8 cellular contexts compared by ENCODE assay signal in genomic region chr10:18650618-18651017, GRCh38. TPM values are rescaled to one million over a fixed set of nuclear protein-coding genes. Genes with fewer than 3 reads are reported as not detected.
A peak's percentile ranks its signal among the peaks of the same experiment; 100 is the strongest.
DNase-seq lines count a peak whose midpoint lies in the region; ATAC-seq and TF ChIP-seq lines count a peak whose summit lies in the region.

No MANE protein-coding gene starts in this region.

- TF ChIP-seq RAD21 in liver (IDR thresholded peaks at IDR 0.05): no peak

- peaks cover 21% of the 10 kb centered on the region for H3K36me3 Mint-ChIP-seq in activated naive CD4-positive, alpha-beta T cell treated with anti-CD3 and anti-CD28 coated beads, Interleukin-2, amount 10 ng/mL, durations not matched to agents 7 days and 5 days

- peak overlapping the region; percentile 95 for H3K4me3 Mint-ChIP-seq in activated naive CD4-positive, alpha-beta T cell treated with anti-CD3 and anti-CD28 coated beads, Interleukin-2, amount 10 ng/mL, durations not matched to agents 7 days and 5 days

- no peaks in the 10 kb centered on the region for H3K27me3 ChIP-seq in adipocyte (replicated peaks; ENCODE audit: control insufficient read depth, insufficient read depth, low read length)
- no peaks in the 10 kb centered on the region for H3K27me3 ChIP-seq in liver (ENCODE audit: control insufficient read depth in 4 of 4, insufficient read depth in 4 of 4, low read length in 3 of 4)
- no peaks in the 10 kb centered on the region for H3K27me3 ChIP-seq in upper lobe of right lung

- under 1% methylated on average over 4 of the region's 4 CpGs for WGBS in liver

- H3K9me3 ChIP-seq in adipocyte (ENCODE audit: control insufficient read depth, low read length) (no peaks in the 10 kb centered on the region), liver (ENCODE audit: control insufficient read depth in 4 of 4, low read length in 3 of 4) (no peaks in the 10 kb centered on the region), upper lobe of right lung (no peaks in the 10 kb centered on the region)

- peak overlapping the region; percentile 97 for H3K27ac Mint-ChIP-seq in activated naive CD4-positive, alpha-beta T cell treated with anti-CD3 and anti-CD28 coated beads, Interleukin-2, amount 10 ng/mL, durations not matched to agents 7 days and 5 days

- no peaks in the 10 kb centered on the region for H3K27me3 Mint-ChIP-seq in activated naive CD4-positive, alpha-beta T cell treated with anti-CD3 and anti-CD28 coated beads, Interleukin-2, amount 10 ng/mL, durations not matched to agents 7 days and 5 days

- H3K27ac ChIP-seq in liver (ENCODE audit: low read depth in 1 of 2, low read length in 2 of 2): peak overlapping the region; percentile 90 to 96
- H3K27ac ChIP-seq in upper lobe of right lung: peak overlapping the region; percentile 87

- peak overlapping the region; percentile 99 for H3K4me3 ChIP-seq in adipocyte (ENCODE audit: low read length)
- peak overlapping the region; percentile 65 to 100 (median 99) for H3K4me3 ChIP-seq in liver (ENCODE audit: low read depth in 1 of 3, low read length in 3 of 3)
- peak overlapping the region; percentile 80 for H3K4me3 ChIP-seq in upper lobe of right lung

- H3K4me1 ChIP-seq in adipocyte (ENCODE audit: control insufficient read depth, insufficient read depth, low read length): peaks cover 18% of the 10 kb centered on the region
- H3K4me1 ChIP-seq in liver (ENCODE audit: control insufficient read depth in 4 of 4, insufficient read depth in 4 of 4, low read length in 3 of 4): peaks cover 0 to 24% (median 5%) of the 10 kb centered on the region in 4 donors
- peaks cover 13% of the 10 kb centered on the region for H3K4me1 ChIP-seq in upper lobe of right lung

- peak; percentile 22 for DNase-seq in activated naive CD4-positive, alpha-beta T cell treated with anti-CD3 and anti-CD28 coated beads, Interleukin-2, amount 10 ng/mL, durations not matched to agents 7 days and 5 days
- DNase-seq in activated naive CD4-positive, alpha-beta T cell treated with Interleukin-2 at 50 U/mL for 16 hours: no peak
- no peak for DNase-seq in adipocyte (ENCODE audit: low read depth)
- DNase-seq in upper lobe of right lung: no peak
- no peak for DNase-seq in DMS79 (lab: John Stamatoyannopoulos, UW)
- DNase-seq in stimulated activated CD4-positive, alpha-beta T cell treated with anti-CD3 and anti-CD28 coated beads, Interleukin-15, amount 100 ng/mL, for 24 hours: no peak
- no peak for DNase-seq in stimulated activated CD8-positive, alpha-beta memory T cell treated with anti-CD3 and anti-CD28 coated beads, Interleukin-4, amount 100 ng/mL, for 48 hours

- TF ChIP-seq CTCF in liver (IDR thresholded peaks at IDR 0.05; ENCODE audit: low read depth, low read length, missing input control): no peak
- TF ChIP-seq CTCF in upper lobe of right lung (IDR thresholded peaks at IDR 0.05): no peak

- CTCF ChIA-PET in activated naive CD4-positive, alpha-beta T cell treated with anti-CD3 and anti-CD28 coated beads, Interleukin-2, amount 10 ng/mL, durations not matched to agents 7 days and 5 days (lab: Charles Lee): no interaction called here

- peak overlapping the region; percentile 93 for H3K9ac ChIP-seq in adipocyte (ENCODE audit: low read length)
- peak overlapping the region; percentile 98 to 100 for H3K9ac ChIP-seq in liver (ENCODE audit: low read depth in 1 of 2, low read length in 2 of 2)

- H3K36me3 ChIP-seq in adipocyte (ENCODE audit: control insufficient read depth, insufficient read depth, low read length, severe bottlenecking) (peaks cover 5% of the 10 kb centered on the region), liver (ENCODE audit: control insufficient read depth in 4 of 4, insufficient read depth in 3 of 4, low read depth in 1 of 4, low read length in 3 of 4) (peaks cover 2 to 17% (median 8%) of the 10 kb centered on the region in 4 donors), upper lobe of right lung (peaks cover 5% of the 10 kb centered on the region)

- H3K4me1 Mint-ChIP-seq in activated naive CD4-positive, alpha-beta T cell treated with anti-CD3 and anti-CD28 coated beads, Interleukin-2, amount 10 ng/mL, durations not matched to agents 7 days and 5 days: peaks cover 47% of the 10 kb centered on the region

- intact Hi-C loops in upper lobe of right lung (cut with DNase I): no loop called here

- no peak for ATAC-seq in upper lobe of right lung

- H3K9me3 Mint-ChIP-seq in activated naive CD4-positive, alpha-beta T cell treated with anti-CD3 and anti-CD28 coated beads, Interleukin-2, amount 10 ng/mL, durations not matched to agents 7 days and 5 days: no peaks in the 10 kb centered on the region

TF ChIP-seq in liver, 16 proteins besides CTCF, POLR2A, EP300 and RAD21:
- TF ChIP-seq HNF4G (IDR thresholded peaks at IDR 0.05) (no peak), HNF4A (conservative IDR thresholded peaks at IDR 0.05) (peak; percentile 1 to 18), TAF1 (conservative IDR thresholded peaks at IDR 0.05) (no peak)

RNA-seq across cellular contexts. Expression of gene NSUN6, which starts 0.8 kb away (rescaled TPM):
- total RNA-seq in liver (10 to 100 TPM; 17.1 to 47.6 TPM), upper lobe of right lung (10.9 TPM)
- polyA plus RNA-seq in liver: 10 to 100 TPM; 16.3 to 32.9 TPM

RNA-seq across cellular contexts. Expression of gene ARL5B, which starts 8.6 kb away (rescaled TPM):
- total RNA-seq in liver (10 to 100 TPM; 18.6 to 19.5 TPM), upper lobe of right lung (11.5 TPM)
- polyA plus RNA-seq in liver: 1 to 10 TPM; 5.2 to 6.0 TPM
